In the genomic region with DNA sequence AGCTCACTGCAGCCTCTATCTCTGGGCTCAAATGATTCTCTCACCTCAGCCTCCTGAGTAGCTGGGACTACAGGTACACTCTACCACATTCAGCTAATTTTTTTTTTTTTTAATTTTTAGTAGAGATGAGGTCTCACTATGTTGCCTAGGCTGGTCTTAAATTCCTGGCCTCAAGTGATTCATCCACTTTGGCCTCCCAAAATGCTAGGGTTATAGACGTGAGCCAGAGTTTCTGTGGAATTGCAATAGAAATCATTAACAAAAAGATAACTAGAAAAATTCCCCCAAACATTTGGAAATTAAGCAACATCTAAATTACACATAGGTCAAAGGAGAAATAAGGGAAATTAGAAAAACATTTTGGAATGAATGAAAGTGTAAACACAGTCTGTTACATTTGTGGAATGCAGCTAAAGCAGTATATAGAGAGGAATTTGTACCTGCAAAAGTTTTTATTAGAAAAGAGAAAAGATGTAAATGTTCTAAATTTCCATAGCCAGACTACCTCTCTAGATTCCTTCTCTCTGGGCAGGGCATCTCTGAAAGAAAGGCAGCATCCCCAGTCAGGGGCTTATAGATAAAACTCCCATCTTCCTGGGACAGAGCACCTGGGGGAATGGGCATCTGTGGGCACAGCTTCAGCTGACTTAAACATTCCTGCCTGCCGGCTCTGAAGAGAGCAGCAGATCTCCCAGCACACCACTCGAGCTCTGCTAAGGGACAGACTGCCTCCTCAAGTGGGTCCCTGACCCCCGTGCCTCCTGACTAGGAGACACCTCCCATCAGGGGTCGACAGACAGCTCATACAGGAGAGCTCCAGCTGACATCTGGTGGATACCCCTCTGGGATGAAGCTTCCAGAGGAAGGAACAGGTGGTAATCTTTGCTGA, we compare ENCODE assay signal across 26 cellular contexts.
"Had no signal": no experiment of that assay in that cellular context is flagged by ENCODE, and none has a peak within 500 bp of the region (broad histone marks: within the 10 kb centered on the region; RNA-seq: fewer than 3 reads in every experiment).

No MANE protein-coding gene starts in this region.

- H3K27me3 Mint-ChIP-seq: activated CD4-positive, alpha-beta memory T cell treated with anti-CD3 and anti-CD28 coated beads for 36 hours; activated CD4-positive, alpha-beta T cell treated with anti-CD3 and anti-CD28 coated beads for 36 hours; activated CD4-positive, alpha-beta T cell treated with anti-CD3 and anti-CD28 coated beads, Interleukin-2, amount 10 ng/mL, durations not matched to agents 24 days and 14 days; activated naive CD8-positive, alpha-beta T cell; activated T-helper 17 cell treated with anti-CD3 and anti-CD28 coated beads, Interleukin-2, amount 50 U/mL, for 72 hours; central memory CD8-positive, alpha-beta T cell; dendritic cell treated with granulocyte-macrophage colony-stimulating factor and Interleukin-4, amounts not matched to agents 40 ng/mL and 50 ng/mL, for 4 days had no signal

- H3K36me3 ChIP-seq: brain microvascular endothelial cell, gastrocnemius medialis had no signal

- ATAC-seq: activated CD4-positive, alpha-beta T cell treated with anti-CD3 and anti-CD28 coated beads for 36 hours; activated T-cell treated with anti-CD3 and anti-CD28 coated beads, Interleukin-2, amount 50 U/mL, for 4 hours; activated T-helper 17 cell treated with anti-CD3 and anti-CD28 coated beads, Interleukin-2, amount 50 U/mL, for 72 hours; esophagus mucosa; foreskin keratinocyte; gastrocnemius medialis had no signal

- H3K4me3 ChIP-seq: coronary artery, dorsolateral prefrontal cortex, gastrocnemius medialis had no signal

- H3K9me3 ChIP-seq: gastrocnemius medialis had no signal

- H3K27ac Mint-ChIP-seq: activated CD4-positive, alpha-beta memory T cell treated with anti-CD3 and anti-CD28 coated beads for 36 hours; activated CD4-positive, alpha-beta T cell treated with anti-CD3 and anti-CD28 coated beads for 36 hours; activated CD4-positive, alpha-beta T cell treated with anti-CD3 and anti-CD28 coated beads, Interleukin-2, amount 10 ng/mL, durations not matched to agents 24 days and 14 days; activated naive CD8-positive, alpha-beta T cell; activated T-helper 17 cell treated with anti-CD3 and anti-CD28 coated beads, Interleukin-2, amount 50 U/mL, for 72 hours; dendritic cell treated with granulocyte-macrophage colony-stimulating factor and Interleukin-4, amounts not matched to agents 40 ng/mL and 50 ng/mL, for 4 days; endodermal cell had no signal

- H3K4me1 Mint-ChIP-seq: activated CD4-positive, alpha-beta T cell treated with anti-CD3 and anti-CD28 coated beads for 36 hours; activated CD4-positive, alpha-beta T cell treated with anti-CD3 and anti-CD28 coated beads, Interleukin-2, amount 10 ng/mL, durations not matched to agents 24 days and 14 days; activated T-helper 17 cell treated with anti-CD3 and anti-CD28 coated beads, Interleukin-2, amount 50 U/mL, for 72 hours; endodermal cell had no signal

- H3K4me3 Mint-ChIP-seq: activated CD4-positive, alpha-beta memory T cell treated with anti-CD3 and anti-CD28 coated beads for 36 hours; activated CD4-positive, alpha-beta T cell treated with anti-CD3 and anti-CD28 coated beads for 36 hours; activated CD4-positive, alpha-beta T cell treated with anti-CD3 and anti-CD28 coated beads, Interleukin-2, amount 10 ng/mL, durations not matched to agents 24 days and 14 days; activated naive CD8-positive, alpha-beta T cell; activated T-cell treated with anti-CD3 and anti-CD28 coated beads, Interleukin-2, amount 50 U/mL, for 4 hours; activated T-helper 17 cell treated with anti-CD3 and anti-CD28 coated beads, Interleukin-2, amount 50 U/mL, for 72 hours; central memory CD8-positive, alpha-beta T cell; dendritic cell treated with granulocyte-macrophage colony-stimulating factor and Interleukin-4, amounts not matched to agents 40 ng/mL and 50 ng/mL, for 4 days; endodermal cell had no signal

- H3K27me3 ChIP-seq: brain microvascular endothelial cell, dorsolateral prefrontal cortex, foreskin keratinocyte, gastrocnemius medialis had no signal

- H3K27ac ChIP-seq: brain microvascular endothelial cell, coronary artery, dorsolateral prefrontal cortex, foreskin keratinocyte, gastrocnemius medialis had no signal

- DNase-seq: activated CD4-positive, alpha-beta memory T cell treated with anti-CD3 and anti-CD28 coated beads for 36 hours; activated CD4-positive, alpha-beta T cell treated with anti-CD3 and anti-CD28 coated beads for 36 hours; activated CD4-positive, alpha-beta T cell treated with anti-CD3 and anti-CD28 coated beads, Interleukin-2, amount 10 ng/mL, durations not matched to agents 24 days and 14 days; activated CD4-positive, CD25-positive, alpha-beta regulatory T cell; activated CD4-positive, CD25-positive, alpha-beta regulatory T cell treated with anti-CD3 and anti-CD28 coated beads, Interleukin-2, amount 50 U/mL, for 72 hours; activated effector memory CD4-positive, alpha-beta T cell treated with Interleukin-2 at 50 U/mL for 16 hours; activated gamma-delta T cell treated with Interleukin-2 at 50 U/mL for 16 hours; activated naive CD4-positive, alpha-beta T cell treated with anti-CD3 and anti-CD28 coated beads, Interleukin-2, amount 50 U/mL, for 16 hours; activated naive CD4-positive, alpha-beta T cell treated with Interleukin-2 at 50 U/mL for 16 hours; activated T-cell treated with anti-CD3 and anti-CD28 coated beads, Interleukin-2, amount 50 U/mL, for 4 hours; amniotic stem cell; anterior cingulate cortex; brain microvascular endothelial cell; dorsolateral prefrontal cortex; effector memory CD4-positive, alpha-beta T cell; endodermal cell; foreskin keratinocyte; gastrocnemius medialis; glutamatergic neuron; T-helper 2 cell had no signal

- H3K4me1 ChIP-seq: foreskin keratinocyte, gastrocnemius medialis had no signal
